In genomic region chrX:2566044-2566443, GRCh38 we compare ENCODE assay signal across 15 cellular contexts.
DNase-seq lines count a peak whose midpoint lies in the region; ATAC-seq and TF ChIP-seq lines count a peak whose summit lies in the region.
"Had no signal": no experiment of that assay in that cellular context is flagged by ENCODE, and none has a peak within 500 bp of the region (broad histone marks: within the 10 kb centered on the region; RNA-seq: fewer than 3 reads in every experiment).

No MANE protein-coding gene starts in this region.

- H3K27ac Mint-ChIP-seq in WTC11 = no peak overlapping the region
- H3K27ac Mint-ChIP-seq: HFFc6 had no signal

- H3K4me1 Mint-ChIP-seq in WTC11 = peaks cover 9% of the 10 kb centered on the region
- H3K4me1 Mint-ChIP-seq: CD8-positive, alpha-beta memory T cell had no signal

- peak; percentile 4 for DNase-seq in NCI-H345 (lab: John Stamatoyannopoulos, UW)
- no peak for DNase-seq in NCI-H345 treated with DMSO at 0.1 percent for 48 hours (lab: John Stamatoyannopoulos, UW; ENCODE audit: unreplicated experiment)
- DNase-seq in NCI-H146 treated with DMSO at 0.1 percent for 48 hours (lab: John Stamatoyannopoulos, UW; ENCODE audit: unreplicated experiment) = peak; percentile 4
- DNase-seq in WTC11 (ENCODE audit: low spot score) = no peak
- no peak for DNase-seq in mucosa of gallbladder (ENCODE audit: low spot score)
- DNase-seq: 8988T; AML-193; Calu3; CD8-positive, alpha-beta memory T cell; DMS 273 treated with DMSO at 0.1 percent for 48 hours; HFFc6 had no signal

- no peak for TF ChIP-seq CTCF in WTC11 (IDR thresholded peaks at IDR 0.05)

- POLR2A ChIA-PET in WTC11 (lab: Charles Lee) = no interaction called here

- H3K27me3 Mint-ChIP-seq in WTC11 (ENCODE audit: low read depth) = no peaks in the 10 kb centered on the region; the same call in 1 of the 2 replicates
- H3K27me3 Mint-ChIP-seq: CD8-positive, alpha-beta memory T cell had no signal

- H3K9me3 Mint-ChIP-seq in WTC11 = peaks cover 12% of the 10 kb centered on the region

- ATAC-seq in WTC11 = peak; percentile 50; the same call in 1 of the 2 replicates
- ATAC-seq in GM19397 (IDR thresholded peaks at IDR 0.05; ENCODE audit: unreplicated experiment) = no peak
- ATAC-seq in GM19452 (IDR thresholded peaks at IDR 0.05; ENCODE audit: unreplicated experiment) = no peak
- ATAC-seq: GM12878, HepG2 had no signal

- no peak overlapping the region for H3K4me3 Mint-ChIP-seq in WTC11
- H3K4me3 Mint-ChIP-seq: CD8-positive, alpha-beta memory T cell; HFFc6 had no signal

- H3K36me3 Mint-ChIP-seq in WTC11 = peaks cover 8% of the 10 kb centered on the region

- CTCF ChIA-PET in WTC11 (lab: Charles Lee) = no interaction called here

TF ChIP-seq in WTC11, 78 proteins besides CTCF, POLR2A, EP300 and RAD21:
- TF ChIP-seq ZBTB43 (CRISPR knock-in tag; IDR thresholded peaks at IDR 0.05) (no peak), CDX4 (CRISPR knock-in tag; IDR thresholded peaks at IDR 0.05; ENCODE audit: borderline replicate concordance) (no peak)
TF ChIP-seq in WTC11: peak in this region for 0.

Comparison
In these comparisons a context has a peak if more than half of its experiments do, and no peak if none do; other contexts are left out.
1. DNase-seq: peak in NCI-H345 (single experiment) and NCI-H146 treated with DMSO at 0.1 percent for 48 hours (single experiment); none in NCI-H345 treated with DMSO at 0.1 percent for 48 hours (single experiment), WTC11 (single experiment) and mucosa of gallbladder (single experiment).